Comparison of ENCODE assay signal across 15 cellular contexts in the genomic region with DNA sequence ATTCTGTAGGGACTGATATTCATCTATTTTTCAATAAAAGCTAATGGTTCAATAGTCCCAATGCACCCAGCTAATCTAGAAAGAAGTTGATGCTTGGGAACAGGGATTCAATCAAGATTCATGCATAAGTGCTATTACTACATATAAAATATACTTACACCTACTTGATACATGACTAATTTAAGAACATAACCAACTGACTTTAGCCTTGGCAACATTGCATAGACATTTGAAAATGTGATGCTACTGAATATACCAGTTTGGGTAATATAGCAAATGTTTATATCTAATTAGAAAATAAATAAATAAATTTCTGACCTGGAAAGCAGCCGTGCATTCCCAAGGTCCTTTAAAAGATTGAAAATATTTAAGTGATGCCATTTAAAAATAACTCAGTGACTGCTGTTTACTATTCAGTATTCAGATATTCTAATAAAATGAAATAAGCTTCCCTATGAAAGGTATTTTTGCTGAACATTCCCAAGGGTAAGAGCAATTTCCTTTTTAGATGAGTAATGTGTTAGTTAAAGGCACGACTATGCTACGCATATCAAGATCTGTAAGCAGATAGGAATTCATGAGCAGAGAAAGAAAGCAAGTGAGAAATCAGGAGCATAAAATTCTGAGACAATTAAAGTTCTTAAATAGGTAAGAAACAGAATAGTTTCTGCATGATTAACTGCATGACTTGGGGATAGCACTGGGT.
A peak's percentile ranks its signal among the peaks of the same experiment; 100 is the strongest.
DNase-seq lines count a peak whose midpoint lies in the region; ATAC-seq, FAIRE-seq and TF ChIP-seq lines count a peak whose summit lies in the region.
"Had no signal": no experiment of that assay in that cellular context is flagged by ENCODE, and none has a peak within 500 bp of the region (broad histone marks: within the 10 kb centered on the region; RNA-seq: fewer than 3 reads in every experiment).

No MANE protein-coding gene starts in this region.

- no peaks in the 10 kb centered on the region for H4K20me1 ChIP-seq in endothelial cell of umbilical vein (replicated peaks; ENCODE audit: control insufficient read depth, extremely low read depth, insufficient read depth, low read length)

- peaks cover 4% of the 10 kb centered on the region; the same call in 1 of the 2 replicates for H3K9me3 ChIP-seq in Panc1 (ENCODE audit: control insufficient read depth, insufficient read depth, low read depth, low read length)
- no peaks in the 10 kb centered on the region for H3K9me3 ChIP-seq in endothelial cell of umbilical vein (replicated peaks; ENCODE audit: control insufficient read depth, insufficient read depth, low read length)

- peak; percentile 73 for FAIRE-seq in endothelial cell of umbilical vein (lab: Jason Lieb, UNC)
- FAIRE-seq: GM12892, islet of Langerhans had no signal

- H2AFZ ChIP-seq in endothelial cell of umbilical vein (ENCODE audit: low read depth, low read length) = peak overlapping the region; percentile 49
- H2AFZ ChIP-seq: neural progenitor cell had no signal

- H3K27me3 ChIP-seq in Panc1 (ENCODE audit: control insufficient read depth, insufficient read depth, low read length) (no peaks in the 10 kb centered on the region), endothelial cell of umbilical vein (ENCODE audit: control insufficient read depth in 2 of 2, insufficient read depth in 2 of 2, low read length in 2 of 2) (no peaks in the 10 kb centered on the region)
- H3K27me3 ChIP-seq: neural progenitor cell had no signal

- peak; percentile 97 for ATAC-seq in Panc1
- ATAC-seq: activated naive CD4-positive, alpha-beta T cell treated with anti-CD3 and anti-CD28 coated beads, Interleukin-2, amount 50 U/mL, for 72 hours; effector memory CD8-positive, alpha-beta T cell had no signal

- H3K4me1 ChIP-seq in Panc1 (ENCODE audit: control insufficient read depth, insufficient read depth, low read length) (no peaks in the 10 kb centered on the region; the same call in 1 of the 2 replicates), endothelial cell of umbilical vein (ENCODE audit: control insufficient read depth, extremely low read depth, insufficient read depth, low read length) (peaks cover 21% of the 10 kb centered on the region)
- H3K4me1 ChIP-seq: neural progenitor cell had no signal

- H3K27ac ChIP-seq in Panc1 (ENCODE audit: low read length) = no peak overlapping the region
- H3K27ac ChIP-seq in endothelial cell of umbilical vein (ENCODE audit: insufficient read depth, low read depth, low read length) = peak overlapping the region; percentile 96
- H3K27ac ChIP-seq: neural progenitor cell had no signal

- POLR2A ChIA-PET in Panc1 (lab: Charles Lee) (no interaction called here), endothelial cell of umbilical vein (lab: Charles Lee) (interaction anchor here (1.6 kb wide), 1 partner anchor 160 kb away, joined by 9 read pairs; a partner anchor contains a TSS)

- H3K4me2 ChIP-seq in endothelial cell of umbilical vein (ENCODE audit: insufficient read depth, low read length) = peak overlapping the region; percentile 76
- H3K4me2 ChIP-seq: neural progenitor cell had no signal

- H3K4me3 ChIP-seq in Panc1 (ENCODE audit: low read depth in 2 of 2, low read length in 2 of 2) = no peak overlapping the region
- H3K4me3 ChIP-seq in endothelial cell of umbilical vein (replicated peaks in 1 of 3; ENCODE audit: insufficient read depth in 1 of 3, low read depth in 1 of 3, low read length in 3 of 3) = no peak overlapping the region
- H3K4me3 ChIP-seq: neural progenitor cell had no signal

- CTCF ChIA-PET in Panc1 (lab: Charles Lee) = no interaction called here
- CTCF ChIA-PET in endothelial cell of umbilical vein (lab: Charles Lee) = interaction anchor here (0.6 to 1.4 kb wide), 4 partner anchors 11 to 662 kb away, joined by 3 to 7 read pairs (median 4); no protein-coding TSS in a partner anchor

- TF ChIP-seq CTCF in Panc1 (IDR thresholded peaks at IDR 0.05) (no peak), endothelial cell of umbilical vein (IDR thresholded peaks at IDR 0.05; ENCODE audit: extremely low read depth in 1 of 2, insufficient read depth in 1 of 2, low read depth in 1 of 2, low read length in 2 of 2) (no peak)

- in situ Hi-C loops in Panc1 (cut with HindIII; ENCODE audit: low pct_unique_long_range_greater_than_20kb, low sequenced_read_pairs) = no loop called here

- no peaks in the 10 kb centered on the region for H3K79me2 ChIP-seq in endothelial cell of umbilical vein (ENCODE audit: control insufficient read depth, insufficient read depth, low read length)

- DNase-seq in EL (peak; percentile 90), Panc1 (ENCODE audit: low read depth, low spot score) (peak; percentile 76), endothelial cell of umbilical vein (ENCODE audit: low read depth, low spot score) (peak; percentile 89), non-pigmented ciliary epithelial cell (ENCODE audit: low read depth) (peak; percentile 86), KG1 (lab: John Stamatoyannopoulos, UW) (no peak), globus pallidus (ENCODE audit: low spot score) (no peak), 8988T (no peak)
- DNase-seq in stimulated activated CD4-positive, alpha-beta T cell treated with anti-CD3 and anti-CD28 coated beads, Interleukin-1b, Interleukin-23, amount 100 ng/mL, for 48 hours = no peak
- DNase-seq: effector memory CD8-positive, alpha-beta T cell; NCI-H1105; NCI-H748 treated with DMSO at 0.1 percent for 48 hours had no signal

- dilution Hi-C loops in endothelial cell of umbilical vein (cut with MboI; ENCODE audit: extremely low pct_ligation_motif_present, low sequenced_read_pairs) = no loop called here

- intact Hi-C loops in Panc1 (cut with micrococcal nuclease; ENCODE audit: unreplicated experiment) (no loop called here), endothelial cell of umbilical vein (cut with micrococcal nuclease) (loop anchor here (1.0 to 5.0 kb wide), 7 partner anchors 21 to 598 kb away; no protein-coding TSS in a partner anchor)

- H3K36me3 ChIP-seq in Panc1 (ENCODE audit: control insufficient read depth, insufficient read depth, low read length) (no peaks in the 10 kb centered on the region), endothelial cell of umbilical vein (ENCODE audit: control insufficient read depth in 2 of 2, extremely low read depth in 1 of 2, insufficient read depth in 2 of 2, low read length in 2 of 2) (no peaks in the 10 kb centered on the region)
- H3K36me3 ChIP-seq: neural progenitor cell had no signal

- H3K9ac ChIP-seq in endothelial cell of umbilical vein (replicated peaks; ENCODE audit: extremely low read depth, insufficient read depth, low read length) = peak overlapping the region; percentile 72
- H3K9ac ChIP-seq: neural progenitor cell had no signal

- TF ChIP-seq POLR2A in endothelial cell of umbilical vein (IDR thresholded peaks at IDR 0.05; ENCODE audit: low read depth, low read length) = no peak

- BruUV-seq in Panc1 (replicated peaks; lab: Mats Ljungman, UMichigan) = no TSS peak
- TSS peak; percentile 96 for BruUV-seq in endothelial cell of umbilical vein (replicated peaks; lab: Mats Ljungman, UMichigan)

- no peaks in the 10 kb centered on the region for H3K9me1 ChIP-seq in endothelial cell of umbilical vein (replicated peaks; ENCODE audit: control insufficient read depth, extremely low read depth, insufficient read depth, low read length)

TF ChIP-seq in endothelial cell of umbilical vein, 7 proteins besides CTCF, POLR2A, EP300 and RAD21:
- TF ChIP-seq EZH2 (IDR thresholded peaks at IDR 0.05; ENCODE audit: borderline replicate concordance, low read depth, low read length, severe bottlenecking) (no peak), POLR2AphosphoS5 (IDR thresholded peaks at IDR 0.05; ENCODE audit: insufficient read depth, low read depth, low read length) (no peak), MYC (IDR thresholded peaks at IDR 0.05; ENCODE audit: low read depth, low read length) (no peak), GATA2 (IDR thresholded peaks at IDR 0.05; ENCODE audit: insufficient read depth, insufficient read length, low read depth, low read length) (peak; percentile 93), FOS (IDR thresholded peaks at IDR 0.05; ENCODE audit: borderline replicate concordance, insufficient read depth, low read length) (peak; percentile 91), JUN (IDR thresholded peaks at IDR 0.05; ENCODE audit: borderline replicate concordance, insufficient read depth, insufficient read length, low read depth) (peak; percentile 99)
- TF ChIP-seq, protein P1, sequence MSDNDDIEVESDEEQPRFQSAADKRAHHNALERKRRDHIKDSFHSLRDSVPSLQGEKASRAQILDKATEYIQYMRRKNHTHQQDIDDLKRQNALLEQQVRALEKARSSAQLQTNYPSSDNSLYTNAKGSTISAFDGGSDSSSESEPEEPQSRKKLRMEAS (IDR thresholded peaks at IDR 0.05; ENCODE audit: insufficient read depth, insufficient read length) = no peak

Comparison
In these comparisons a context has a peak if more than half of its experiments do, and no peak if none do; other contexts are left out.
1. DNase-seq: peak in EL (single experiment), Panc1 (single experiment), endothelial cell of umbilical vein (single experiment) and non-pigmented ciliary epithelial cell (single experiment); none in KG1 (single experiment), globus pallidus (single experiment), stimulated activated CD4-positive, alpha-beta T cell treated with anti-CD3 and anti-CD28 coated beads, Interleukin-1b, Interleukin-23, amount 100 ng/mL, for 48 hours (single experiment) and 8988T (single experiment).